ENCODE assay signal across 1 cellular context in the genomic region with DNA sequence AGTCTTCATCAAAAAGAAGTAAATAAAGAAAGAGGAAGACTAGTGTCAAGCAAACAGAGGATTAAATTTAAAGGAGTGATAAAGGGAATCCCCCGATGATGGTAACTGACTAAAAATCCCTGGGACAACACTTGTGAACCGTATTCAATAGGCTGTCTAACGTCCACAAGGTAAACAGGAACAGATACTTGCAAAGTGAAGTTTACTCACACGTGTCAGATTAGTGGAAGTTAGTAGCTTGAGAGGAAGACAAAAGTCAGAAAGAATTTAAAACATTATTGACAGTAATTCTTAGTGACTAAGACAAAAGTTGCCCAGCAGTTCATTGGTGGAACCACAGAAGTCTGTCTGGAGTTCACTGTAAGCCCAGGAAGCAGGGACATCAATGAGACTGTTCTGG.
TF ChIP-seq lines count a peak whose summit lies in the region.

No MANE protein-coding gene starts in this region.

TF ChIP-seq in HepG2, 621 proteins besides CTCF, POLR2A, EP300 and RAD21 (continued from another document and continues in another):
- TF ChIP-seq GLMP (CRISPR knock-in tag; IDR thresholded peaks at IDR 0.05; ENCODE audit: borderline replicate concordance) (no peak), FOXK1 (CRISPR knock-in tag; IDR thresholded peaks at IDR 0.05; ENCODE audit: borderline replicate concordance, low read depth) (0 out of 2 replicates have a peak, but pooled peaks have one; percentile 55), NR2F6 (IDR thresholded peaks at IDR 0.05) (no peak), NR2F6 (CRISPR knock-in tag; IDR thresholded peaks at IDR 0.05) (no peak), TBX3 (IDR thresholded peaks at IDR 0.05; ENCODE audit: borderline replicate concordance) (0 out of 2 replicates have a peak, but pooled peaks have one; percentile 10), ZNF256 (CRISPR knock-in tag; conservative IDR thresholded peaks at IDR 0.05) (no peak), ZFP1 (CRISPR knock-in tag; IDR thresholded peaks at IDR 0.05) (no peak), LCORL (IDR thresholded peaks at IDR 0.05) (no peak), LCORL (CRISPR knock-in tag; IDR thresholded peaks at IDR 0.05) (no peak), ZFP36 (IDR thresholded peaks at IDR 0.05; ENCODE audit: borderline replicate concordance, low read depth, low read length, partially characterized antibody) (no peak), TBX2 (CRISPR knock-in tag; IDR thresholded peaks at IDR 0.05; ENCODE audit: borderline replicate concordance) (peak; percentile 31; the same call in 1 of the 2 replicates), ZSCAN29 (CRISPR knock-in tag; conservative IDR thresholded peaks at IDR 0.05) (peak; percentile 55; the same call in 1 of the 2 replicates), ELF4 (CRISPR knock-in tag; IDR thresholded peaks at IDR 0.05; ENCODE audit: borderline replicate concordance) (no peak), STAG1 (CRISPR knock-in tag; IDR thresholded peaks at IDR 0.05) (peak; percentile 14; the same call in 1 of the 2 replicates), ZBTB43 (CRISPR knock-in tag; conservative IDR thresholded peaks at IDR 0.05) (no peak), SAP130 (CRISPR knock-in tag; IDR thresholded peaks at IDR 0.05; ENCODE audit: low read depth) (peak; percentile 73), MXI1 (IDR thresholded peaks at IDR 0.05; ENCODE audit: borderline replicate concordance, low read depth, low read length) (peak; percentile 40; the same call in 1 of the 3 replicates), SETDB1 (CRISPR knock-in tag; IDR thresholded peaks at IDR 0.05; ENCODE audit: borderline replicate concordance) (no peak), ASH2L (IDR thresholded peaks at IDR 0.05; ENCODE audit: insufficient read length, low read depth, low read length) (no peak), ZNF572 (CRISPR knock-in tag; IDR thresholded peaks at IDR 0.05) (no peak), SNAPC2 (CRISPR knock-in tag; IDR thresholded peaks at IDR 0.05) (no peak), AHDC1 (CRISPR knock-in tag; IDR thresholded peaks at IDR 0.05; ENCODE audit: borderline replicate concordance) (peak; percentile 76; the same call in 1 of the 2 replicates), HDAC2 (CRISPR knock-in tag; IDR thresholded peaks at IDR 0.05) (peak; percentile 45; the same call in 1 of the 2 replicates), MEIS1 (CRISPR knock-in tag; IDR thresholded peaks at IDR 0.05; ENCODE audit: borderline replicate concordance) (no peak), HIVEP1 (CRISPR knock-in tag; IDR thresholded peaks at IDR 0.05) (no peak), HNF4G (IDR thresholded peaks at IDR 0.05; ENCODE audit: borderline replicate concordance, low read depth, low read length) (no peak), HNF4G (CRISPR knock-in tag; IDR thresholded peaks at IDR 0.05; ENCODE audit: borderline replicate concordance, low read depth) (no peak), HNRNPUL1 (IDR thresholded peaks at IDR 0.05; ENCODE audit: low read depth, low read length) (no peak), KLF12 (CRISPR knock-in tag; IDR thresholded peaks at IDR 0.05; ENCODE audit: borderline replicate concordance) (no peak), ZNF235 (CRISPR knock-in tag; IDR thresholded peaks at IDR 0.05; ENCODE audit: borderline replicate concordance) (no peak), ZSCAN9 (CRISPR knock-in tag; IDR thresholded peaks at IDR 0.05; ENCODE audit: borderline replicate concordance) (peak; percentile 65; the same call in 1 of the 2 replicates), ISL2 (CRISPR knock-in tag; IDR thresholded peaks at IDR 0.05) (peak; percentile 61), RAD51 (IDR thresholded peaks at IDR 0.05; ENCODE audit: borderline replicate concordance) (no peak), ELF1 (CRISPR knock-in tag; IDR thresholded peaks at IDR 0.05) (no peak), KDM3A (CRISPR knock-in tag; IDR thresholded peaks at IDR 0.05; ENCODE audit: low read depth) (no peak), ZNF317 (CRISPR knock-in tag; IDR thresholded peaks at IDR 0.05) (peak; percentile 79; the same call in 1 of the 2 replicates), MIER2 (CRISPR knock-in tag; IDR thresholded peaks at IDR 0.05) (no peak), ZNF547 (CRISPR knock-in tag; IDR thresholded peaks at IDR 0.05) (no peak)
- TF ChIP-seq, protein P1, sequence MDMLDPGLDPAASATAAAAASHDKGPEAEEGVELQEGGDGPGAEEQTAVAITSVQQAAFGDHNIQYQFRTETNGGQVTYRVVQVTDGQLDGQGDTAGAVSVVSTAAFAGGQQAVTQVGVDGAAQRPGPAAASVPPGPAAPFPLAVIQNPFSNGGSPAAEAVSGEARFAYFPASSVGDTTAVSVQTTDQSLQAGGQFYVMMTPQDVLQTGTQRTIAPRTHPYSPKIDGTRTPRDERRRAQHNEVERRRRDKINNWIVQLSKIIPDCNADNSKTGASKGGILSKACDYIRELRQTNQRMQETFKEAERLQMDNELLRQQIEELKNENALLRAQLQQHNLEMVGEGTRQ (IDR thresholded peaks at IDR 0.05; ENCODE audit: low read depth, low read length): no peak
- TF ChIP-seq, protein P1 (CRISPR knock-in tag; IDR thresholded peaks at IDR 0.05; ENCODE audit: borderline replicate concordance): no peak
- TF ChIP-seq, protein P2, sequence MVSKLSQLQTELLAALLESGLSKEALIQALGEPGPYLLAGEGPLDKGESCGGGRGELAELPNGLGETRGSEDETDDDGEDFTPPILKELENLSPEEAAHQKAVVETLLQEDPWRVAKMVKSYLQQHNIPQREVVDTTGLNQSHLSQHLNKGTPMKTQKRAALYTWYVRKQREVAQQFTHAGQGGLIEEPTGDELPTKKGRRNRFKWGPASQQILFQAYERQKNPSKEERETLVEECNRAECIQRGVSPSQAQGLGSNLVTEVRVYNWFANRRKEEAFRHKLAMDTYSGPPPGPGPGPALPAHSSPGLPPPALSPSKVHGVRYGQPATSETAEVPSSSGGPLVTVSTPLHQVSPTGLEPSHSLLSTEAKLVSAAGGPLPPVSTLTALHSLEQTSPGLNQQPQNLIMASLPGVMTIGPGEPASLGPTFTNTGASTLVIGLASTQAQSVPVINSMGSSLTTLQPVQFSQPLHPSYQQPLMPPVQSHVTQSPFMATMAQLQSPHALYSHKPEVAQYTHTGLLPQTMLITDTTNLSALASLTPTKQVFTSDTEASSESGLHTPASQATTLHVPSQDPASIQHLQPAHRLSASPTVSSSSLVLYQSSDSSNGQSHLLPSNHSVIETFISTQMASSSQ (IDR thresholded peaks at IDR 0.05; ENCODE audit: low read depth): 0 out of 2 replicates have a peak, but pooled peaks have one; percentile 34
- TF ChIP-seq, protein P2 (CRISPR knock-in tag; IDR thresholded peaks at IDR 0.05; ENCODE audit: borderline replicate concordance): no peak
- TF ChIP-seq, protein P3, sequence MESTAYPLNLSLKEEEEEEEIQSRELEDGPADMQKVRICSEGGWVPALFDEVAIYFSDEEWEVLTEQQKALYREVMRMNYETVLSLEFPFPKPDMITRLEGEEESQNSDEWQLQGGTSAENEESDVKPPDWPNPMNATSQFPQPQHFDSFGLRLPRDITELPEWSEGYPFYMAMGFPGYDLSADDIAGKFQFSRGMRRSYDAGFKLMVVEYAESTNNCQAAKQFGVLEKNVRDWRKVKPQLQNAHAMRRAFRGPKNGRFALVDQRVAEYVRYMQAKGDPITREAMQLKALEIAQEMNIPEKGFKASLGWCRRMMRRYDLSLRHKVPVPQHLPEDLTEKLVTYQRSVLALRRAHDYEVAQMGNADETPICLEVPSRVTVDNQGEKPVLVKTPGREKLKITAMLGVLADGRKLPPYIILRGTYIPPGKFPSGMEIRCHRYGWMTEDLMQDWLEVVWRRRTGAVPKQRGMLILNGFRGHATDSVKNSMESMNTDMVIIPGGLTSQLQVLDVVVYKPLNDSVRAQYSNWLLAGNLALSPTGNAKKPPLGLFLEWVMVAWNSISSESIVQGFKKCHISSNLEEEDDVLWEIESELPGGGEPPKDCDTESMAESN (CRISPR knock-in tag; conservative IDR thresholded peaks at IDR 0.05): no peak
- TF ChIP-seq, protein P4, sequence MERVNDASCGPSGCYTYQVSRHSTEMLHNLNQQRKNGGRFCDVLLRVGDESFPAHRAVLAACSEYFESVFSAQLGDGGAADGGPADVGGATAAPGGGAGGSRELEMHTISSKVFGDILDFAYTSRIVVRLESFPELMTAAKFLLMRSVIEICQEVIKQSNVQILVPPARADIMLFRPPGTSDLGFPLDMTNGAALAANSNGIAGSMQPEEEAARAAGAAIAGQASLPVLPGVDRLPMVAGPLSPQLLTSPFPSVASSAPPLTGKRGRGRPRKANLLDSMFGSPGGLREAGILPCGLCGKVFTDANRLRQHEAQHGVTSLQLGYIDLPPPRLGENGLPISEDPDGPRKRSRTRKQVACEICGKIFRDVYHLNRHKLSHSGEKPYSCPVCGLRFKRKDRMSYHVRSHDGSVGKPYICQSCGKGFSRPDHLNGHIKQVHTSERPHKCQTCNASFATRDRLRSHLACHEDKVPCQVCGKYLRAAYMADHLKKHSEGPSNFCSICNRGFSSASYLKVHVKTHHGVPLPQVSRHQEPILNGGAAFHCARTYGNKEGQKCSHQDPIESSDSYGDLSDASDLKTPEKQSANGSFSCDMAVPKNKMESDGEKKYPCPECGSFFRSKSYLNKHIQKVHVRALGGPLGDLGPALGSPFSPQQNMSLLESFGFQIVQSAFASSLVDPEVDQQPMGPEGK (CRISPR knock-in tag; IDR thresholded peaks at IDR 0.05): no peak
